In genomic region chr1:159798893-159799292, GRCh38 we compare ENCODE assay signal across 1 cellular context.
TF ChIP-seq lines count a peak whose summit lies in the region.

No MANE protein-coding gene starts in this region.

TF ChIP-seq in HepG2, 621 proteins besides CTCF, POLR2A, EP300 and RAD21:
- TF ChIP-seq AKAP8 (CRISPR knock-in tag; IDR thresholded peaks at IDR 0.05) (no peak), YEATS4 (CRISPR knock-in tag; IDR thresholded peaks at IDR 0.05; ENCODE audit: borderline replicate concordance) (no peak), ZNF230 (CRISPR knock-in tag; IDR thresholded peaks at IDR 0.05) (no peak), ZNF276 (CRISPR knock-in tag; IDR thresholded peaks at IDR 0.05; ENCODE audit: low read depth) (no peak), ETV6 (CRISPR knock-in tag; conservative IDR thresholded peaks at IDR 0.05) (no peak), ZNF124 (CRISPR knock-in tag; IDR thresholded peaks at IDR 0.05) (no peak), JARID2 (CRISPR knock-in tag; IDR thresholded peaks at IDR 0.05; ENCODE audit: insufficient replicate concordance) (no peak), SNAPC4 (CRISPR knock-in tag; IDR thresholded peaks at IDR 0.05) (no peak), ZFP90 (CRISPR knock-in tag; IDR thresholded peaks at IDR 0.05; ENCODE audit: borderline replicate concordance) (no peak), MNT (IDR thresholded peaks at IDR 0.05) (no peak), SUZ12 (IDR thresholded peaks at IDR 0.05; ENCODE audit: low read depth, low read length) (no peak), KDM5B (CRISPR knock-in tag; IDR thresholded peaks at IDR 0.05; ENCODE audit: borderline replicate concordance) (no peak), GTF3A (CRISPR knock-in tag; conservative IDR thresholded peaks at IDR 0.05) (no peak), SMC3 (IDR thresholded peaks at IDR 0.05; ENCODE audit: low read length) (peak; percentile 77), ZNF562 (CRISPR knock-in tag; IDR thresholded peaks at IDR 0.05; ENCODE audit: borderline replicate concordance) (no peak), ZNF644 (CRISPR knock-in tag; IDR thresholded peaks at IDR 0.05; ENCODE audit: low read depth) (0 out of 2 replicates have a peak, but pooled peaks have one; percentile 55), MTERF4 (CRISPR knock-in tag; IDR thresholded peaks at IDR 0.05) (no peak), ZBTB26 (CRISPR knock-in tag; IDR thresholded peaks at IDR 0.05; ENCODE audit: borderline replicate concordance) (peak; percentile 89), ZNF772 (CRISPR knock-in tag; IDR thresholded peaks at IDR 0.05) (no peak), STAG1 (CRISPR knock-in tag; IDR thresholded peaks at IDR 0.05) (peak; percentile 70), HNRNPL (IDR thresholded peaks at IDR 0.05; ENCODE audit: low read depth, low read length) (no peak), ZNF737 (CRISPR knock-in tag; IDR thresholded peaks at IDR 0.05; ENCODE audit: borderline replicate concordance) (no peak), FOXP4 (CRISPR knock-in tag; IDR thresholded peaks at IDR 0.05) (no peak), MTA3 (CRISPR knock-in tag; IDR thresholded peaks at IDR 0.05) (no peak), ZBTB39 (CRISPR knock-in tag; IDR thresholded peaks at IDR 0.05) (no peak), ZNF333 (CRISPR knock-in tag; IDR thresholded peaks at IDR 0.05; ENCODE audit: borderline replicate concordance) (no peak), USF2 (IDR thresholded peaks at IDR 0.05; ENCODE audit: low read depth, low read length) (no peak), USF2 (CRISPR knock-in tag; IDR thresholded peaks at IDR 0.05; ENCODE audit: borderline replicate concordance) (no peak), STAT5B (CRISPR knock-in tag; IDR thresholded peaks at IDR 0.05) (no peak), GABPA (IDR thresholded peaks at IDR 0.05; ENCODE audit: low read depth, low read length) (no peak), GABPA (CRISPR knock-in tag; IDR thresholded peaks at IDR 0.05; ENCODE audit: low read depth) (no peak), TFDP1 (CRISPR knock-in tag; IDR thresholded peaks at IDR 0.05; ENCODE audit: borderline replicate concordance) (no peak)
